ENCODE assay signal across 8 cellular contexts in genomic region chr12:109900752-109901580, GRCh38. TPM values are rescaled to one million over a fixed set of nuclear protein-coding genes. Genes with fewer than 3 reads are reported as not detected.
DNase-seq lines count a peak whose midpoint lies in the region; ATAC-seq and TF ChIP-seq lines count a peak whose summit lies in the region.

No MANE protein-coding gene starts in this region.

- H3K27ac ChIP-seq in mesodermal cell (ENCODE audit: low read depth, low read length, severe bottlenecking): no peak overlapping the region
- H3K27ac ChIP-seq in aorta (ENCODE audit: low read depth in 1 of 2, low read length in 2 of 2): no peak overlapping the region

- ATAC-seq in GM21515 (IDR thresholded peaks at IDR 0.05; ENCODE audit: unreplicated experiment): peak; percentile 27
- ATAC-seq in aorta (ENCODE audit: low FRiP score): peak; percentile 22
- no peak for ATAC-seq in GM19023 (IDR thresholded peaks at IDR 0.05; ENCODE audit: unreplicated experiment)

- H3K36me3 ChIP-seq in mesodermal cell (ENCODE audit: control insufficient read depth, insufficient read depth, low read length) (peaks cover 34% of the 10 kb centered on the region), aorta (ENCODE audit: control insufficient read depth in 1 of 2, insufficient read depth in 2 of 2, low read length in 1 of 2) (peaks cover 0 to 2% of the 10 kb centered on the region in 2 donors)

- intact Hi-C loops in aorta (cut with DNase I): no loop called here

- H3K4me1 ChIP-seq in mesodermal cell (ENCODE audit: control insufficient read depth, insufficient read depth, low read length, poor library complexity, severe bottlenecking) (peaks cover 8% of the 10 kb centered on the region), aorta (ENCODE audit: control insufficient read depth in 1 of 2, insufficient read depth in 2 of 2, low read length in 2 of 2) (no peaks in the 10 kb centered on the region)

- WGBS in mesodermal cell (ENCODE audit: insufficient coverage in 2 of 2), 2 experiments: 2 to 4% methylated on average over 10 to 15 of the region's 16 CpGs
- WGBS in aorta, 2 donors: 3 to 4% methylated on average over 16 of the region's 16 CpGs

- peak overlapping the region; percentile 78 for H3K4me3 ChIP-seq in choroid plexus epithelial cell (ENCODE audit: low read depth, low read length)
- peak overlapping the region; percentile 51 for H3K4me3 ChIP-seq in mesodermal cell (ENCODE audit: extremely low read depth, insufficient read depth, low read length, poor library complexity, severe bottlenecking)
- peak overlapping the region; percentile 64 to 80 for H3K4me3 ChIP-seq in aorta (ENCODE audit: low read length in 2 of 2)

- DNase-seq in COLO668 (lab: John Stamatoyannopoulos, UW; ENCODE audit: unreplicated experiment) (peak; percentile 31), NCI-H2227 treated with DMSO at 0.1 percent for 48 hours (lab: John Stamatoyannopoulos, UW) (peak; percentile 50), choroid plexus epithelial cell (ENCODE audit: low read depth) (peak; percentile 9), aorta (no peak)
- no peak for DNase-seq in stimulated activated CD4-positive, alpha-beta T cell treated with anti-CD3 and anti-CD28 coated beads, Interleukin-2, amount 100 ng/mL, for 24 hours

- H3K27me3 ChIP-seq in aorta (ENCODE audit: control insufficient read depth in 1 of 2, insufficient read depth in 2 of 2, low read length in 1 of 2): no peaks in the 10 kb centered on the region

- H3K9me3 ChIP-seq in mesodermal cell (ENCODE audit: control insufficient read depth, low read length) (no peaks in the 10 kb centered on the region), aorta (ENCODE audit: control insufficient read depth, low read length) (no peaks in the 10 kb centered on the region)

- no peak for TF ChIP-seq CTCF in choroid plexus epithelial cell (conservative IDR thresholded peaks at IDR 0.05; ENCODE audit: low read depth, low read length)

RNA-seq across cellular contexts. Expression of gene TCHP, which starts 0.9 kb away (rescaled TPM):
- polyA plus RNA-seq in mesodermal cell (2013, experiment 1 of 2): 16.0 TPM
- 17.3 TPM for polyA plus RNA-seq in mesodermal cell (2013, experiment 2 of 2)
- 10 to 100 TPM in 1 of 2 donors, 1 to 10 TPM in 1; 9.8 to 21.1 TPM for total RNA-seq in aorta
- 10 to 100 TPM in 1 of 2 donors, 1 to 10 TPM in 1; 4.3 to 14.6 TPM for polyA plus RNA-seq in aorta

RNA-seq across cellular contexts. Expression of gene GLTP, which starts 20.6 kb away (rescaled TPM):
- 25.3 TPM for polyA plus RNA-seq in mesodermal cell (2013, experiment 1 of 2)
- 24.8 TPM for polyA plus RNA-seq in mesodermal cell (2013, experiment 2 of 2)
- total RNA-seq in aorta: 10 to 100 TPM; 38.4 to 38.6 TPM
- 10 to 100 TPM; 25.4 to 31.7 TPM for polyA plus RNA-seq in aorta

Comparison
In these comparisons a context has a peak if more than half of its experiments do, and no peak if none do; other contexts are left out.
1. DNase-seq: peak in COLO668 (single experiment), NCI-H2227 treated with DMSO at 0.1 percent for 48 hours (single experiment) and choroid plexus epithelial cell (single experiment); none in aorta (0 of 2) and stimulated activated CD4-positive, alpha-beta T cell treated with anti-CD3 and anti-CD28 coated beads, Interleukin-2, amount 100 ng/mL, for 24 hours (0 of 2).
2. Peak in every context shown above with its lines, with median percentiles within 50 percentile points of each other: H3K4me3 ChIP-seq.